9 cellular contexts compared by ENCODE assay signal in genomic region chr1:176517484-176517883, GRCh38. TPM values are rescaled to one million over a fixed set of nuclear protein-coding genes. Genes with fewer than 3 reads are reported as not detected.
DNase-seq lines count a peak whose midpoint lies in the region; ATAC-seq lines count a peak whose summit lies in the region.
"Had no signal": no experiment of that assay in that cellular context is flagged by ENCODE, and none has a peak within 500 bp of the region (broad histone marks: within the 10 kb centered on the region; RNA-seq: fewer than 3 reads in every experiment).

No MANE protein-coding gene starts in this region.

- H2BK5ac ChIP-seq in mesenchymal stem cell (ENCODE audit: low read depth, low read length, poor library complexity, severe bottlenecking), result no peak overlapping the region

- H3K79me1 ChIP-seq in mesenchymal stem cell (replicated peaks; ENCODE audit: low read length, poor library complexity, severe bottlenecking), result no peaks in the 10 kb centered on the region

- H2AFZ ChIP-seq in mesenchymal stem cell (ENCODE audit: low read depth, low read length), result no peak overlapping the region

- peaks cover 0 to 4% of the 10 kb centered on the region in 2 experiments for H3K27me3 ChIP-seq in mesenchymal stem cell (ENCODE audit: control insufficient read depth in 1 of 2, insufficient read depth in 1 of 2, low read length in 2 of 2)
- H3K27me3 ChIP-seq: cardiac muscle cell had no signal

- H2BK120ac ChIP-seq in mesenchymal stem cell (ENCODE audit: low read depth, low read length), result no peak overlapping the region

- H3K4me3 ChIP-seq in mesenchymal stem cell (ENCODE audit: insufficient read depth in 1 of 2, low read depth in 1 of 2, low read length in 2 of 2), result no peak overlapping the region
- H3K4me3 ChIP-seq: cardiac muscle cell had no signal

- no peaks in the 10 kb centered on the region for H3K4me1 Mint-ChIP-seq in activated CD4-positive, alpha-beta T cell treated with anti-CD3 and anti-CD28 coated beads, Interleukin-2, amount 10 ng/mL, durations not matched to agents 24 days and 14 days

- H3K14ac ChIP-seq in mesenchymal stem cell (ENCODE audit: low read length in 2 of 2), result no peak overlapping the region

- H3K4me1 ChIP-seq in mesenchymal stem cell (ENCODE audit: control insufficient read depth, insufficient read depth, low read depth, low read length), result no peaks in the 10 kb centered on the region

- H3K36me3 Mint-ChIP-seq in activated CD4-positive, alpha-beta T cell treated with anti-CD3 and anti-CD28 coated beads, Interleukin-2, amount 10 ng/mL, durations not matched to agents 24 days and 14 days (ENCODE audit: low read depth), result no peaks in the 10 kb centered on the region

- H4K8ac ChIP-seq in mesenchymal stem cell (ENCODE audit: low read length), result no peak overlapping the region

- intact Hi-C loops in activated CD4-positive, alpha-beta T cell treated with anti-CD3 and anti-CD28 coated beads, Interleukin-2, amount 10 ng/mL, durations not matched to agents 24 days and 14 days (cut with micrococcal nuclease), result no loop called here

- no peaks in the 10 kb centered on the region for H3K36me3 ChIP-seq in mesenchymal stem cell (ENCODE audit: control insufficient read depth in 1 of 2, insufficient read depth in 2 of 2, low read depth in 1 of 2, low read length in 2 of 2)
- H3K36me3 ChIP-seq: cardiac muscle cell had no signal

- ATAC-seq in GM18868 (IDR thresholded peaks at IDR 0.05; ENCODE audit: unreplicated experiment) (peak; percentile 87), HG02642 (IDR thresholded peaks at IDR 0.05; ENCODE audit: poor library complexity, unreplicated experiment) (peak; percentile 63)
- no peak for ATAC-seq in activated CD4-positive, CD25-positive, alpha-beta regulatory T cell treated with anti-CD3 and anti-CD28 coated beads, Interleukin-2, amount 50 U/mL, for 24 hours
- ATAC-seq: left lobe of liver had no signal

- H2BK15ac ChIP-seq in mesenchymal stem cell (ENCODE audit: low read depth, poor library complexity, severe bottlenecking), result no peak overlapping the region

- H3K9ac ChIP-seq in mesenchymal stem cell (ENCODE audit: low read length), result no peak overlapping the region

- no peak overlapping the region for H3K27ac Mint-ChIP-seq in activated CD4-positive, alpha-beta T cell treated with anti-CD3 and anti-CD28 coated beads, Interleukin-2, amount 10 ng/mL, durations not matched to agents 24 days and 14 days

- no peaks in the 10 kb centered on the region for H3K9me3 ChIP-seq in mesenchymal stem cell (ENCODE audit: control insufficient read depth, low read length)

- H3K4me3 Mint-ChIP-seq in activated CD4-positive, alpha-beta T cell treated with anti-CD3 and anti-CD28 coated beads, Interleukin-2, amount 10 ng/mL, durations not matched to agents 24 days and 14 days, result no peak overlapping the region

- no peak overlapping the region for H3K4ac ChIP-seq in mesenchymal stem cell (ENCODE audit: low read depth in 1 of 2, low read length in 2 of 2)

- no peak overlapping the region for H3K18ac ChIP-seq in mesenchymal stem cell (ENCODE audit: low read depth in 1 of 2, low read length in 2 of 2)

- H3K27ac ChIP-seq in mesenchymal stem cell (ENCODE audit: low read length, poor library complexity, severe bottlenecking), result no peak overlapping the region
- H3K27ac ChIP-seq: cardiac muscle cell had no signal

- 48% methylated on average over 4 of the region's 4 CpGs for WGBS in mesenchymal stem cell

- in situ Hi-C loops in KBM-7 (cut with MboI; ENCODE audit: low pct_unique_long_range_greater_than_20kb, low sequenced_read_pairs), result no loop called here

- H3K4me2 ChIP-seq in mesenchymal stem cell (ENCODE audit: low read length, poor library complexity, severe bottlenecking), result no peak overlapping the region

- no peaks in the 10 kb centered on the region for H3K27me3 Mint-ChIP-seq in activated CD4-positive, alpha-beta T cell treated with anti-CD3 and anti-CD28 coated beads, Interleukin-2, amount 10 ng/mL, durations not matched to agents 24 days and 14 days

- no peak overlapping the region for H4K91ac ChIP-seq in mesenchymal stem cell (ENCODE audit: low read length)

- no peak overlapping the region for H2AK5ac ChIP-seq in mesenchymal stem cell (ENCODE audit: low read length, severe bottlenecking)

- H3K9me3 Mint-ChIP-seq in activated CD4-positive, alpha-beta T cell treated with anti-CD3 and anti-CD28 coated beads, Interleukin-2, amount 10 ng/mL, durations not matched to agents 24 days and 14 days, result no peaks in the 10 kb centered on the region

- no peak overlapping the region for H3K23ac ChIP-seq in mesenchymal stem cell (ENCODE audit: low read length in 2 of 2)

- no peak overlapping the region for H2BK12ac ChIP-seq in mesenchymal stem cell (ENCODE audit: low read length in 2 of 2)

- DNase-seq in NK-92 (lab: John Stamatoyannopoulos, UW; ENCODE audit: unreplicated experiment), result peak; percentile 7
- peak; percentile 63 for DNase-seq in mesenchymal stem cell
- DNase-seq in KBM-7, result no peak
- DNase-seq in activated CD4-positive, alpha-beta T cell treated with anti-CD3 and anti-CD28 coated beads, Interleukin-2, amount 10 ng/mL, durations not matched to agents 24 days and 14 days, result no peak

RNA-seq across cellular contexts. Expression of gene PAPPA2, which starts 54.5 kb away (rescaled TPM):
- polyA plus RNA-seq in mesenchymal stem cell (2013, experiment 1 of 2), result 0.64 TPM
- 0.58 TPM for polyA plus RNA-seq in mesenchymal stem cell (2013, experiment 2 of 2)
- 0.02 TPM in 1 of 2 replicates, not detected in the other for total RNA-seq in activated CD4-positive, alpha-beta T cell treated with anti-CD3 and anti-CD28 coated beads, Interleukin-2, amount 10 ng/mL, durations not matched to agents 24 days and 14 days

Comparison
In these comparisons a context has a peak if more than half of its experiments do, and no peak if none do; other contexts are left out.
1. ATAC-seq: peak in GM18868 (single experiment) and HG02642 (single experiment); none in activated CD4-positive, CD25-positive, alpha-beta regulatory T cell treated with anti-CD3 and anti-CD28 coated beads, Interleukin-2, amount 50 U/mL, for 24 hours (0 of 2).
2. DNase-seq: peak in NK-92 (single experiment) and mesenchymal stem cell (single experiment); none in KBM-7 (single experiment) and activated CD4-positive, alpha-beta T cell treated with anti-CD3 and anti-CD28 coated beads, Interleukin-2, amount 10 ng/mL, durations not matched to agents 24 days and 14 days (single experiment).